ENCODE assay signal across 18 cellular contexts in genomic region chr1:236051107-236051885, GRCh38. TPM values are rescaled to one million over a fixed set of nuclear protein-coding genes. Genes with fewer than 3 reads are reported as not detected.
A peak's percentile ranks its signal among the peaks of the same experiment; 100 is the strongest.
DNase-seq lines count a peak whose midpoint lies in the region; ATAC-seq and TF ChIP-seq lines count a peak whose summit lies in the region.
"Had no signal": no experiment of that assay in that cellular context is flagged by ENCODE, and none has a peak within 500 bp of the region (broad histone marks: within the 10 kb centered on the region; RNA-seq: fewer than 3 reads in every experiment).

No MANE protein-coding gene starts in this region.

- H3K79me2 ChIP-seq in mammary epithelial cell (ENCODE audit: insufficient read depth, low read length), result no peaks in the 10 kb centered on the region
- H3K79me2 ChIP-seq in OCI-LY7 (ENCODE audit: insufficient read depth, low read depth, low read length), result no peaks in the 10 kb centered on the region

- H4K91ac ChIP-seq in mesenchymal stem cell (ENCODE audit: low read length), result no peak overlapping the region

- no peak overlapping the region for H3K4me3 ChIP-seq in mammary epithelial cell (replicated peaks in 1 of 3; ENCODE audit: insufficient read depth in 1 of 3, low read depth in 2 of 3, low read length in 3 of 3)
- no peak overlapping the region for H3K4me3 ChIP-seq in fibroblast of pulmonary artery (replicated peaks; ENCODE audit: low read depth, low read length)
- peak overlapping the region in 1 of 2 experiments; percentile 36 for H3K4me3 ChIP-seq in mesenchymal stem cell (ENCODE audit: insufficient read depth in 1 of 2, low read depth in 1 of 2, low read length in 2 of 2)
- no peak overlapping the region for H3K4me3 ChIP-seq in aorta (ENCODE audit: low read length in 2 of 2)
- H3K4me3 ChIP-seq in OCI-LY7 (ENCODE audit: low read depth, low read length, poor library complexity, severe bottlenecking), result no peak overlapping the region
- H3K4me3 ChIP-seq: A549 had no signal

- H2BK12ac ChIP-seq in mesenchymal stem cell (ENCODE audit: low read length in 2 of 2), result no peak overlapping the region

- in situ Hi-C loops in mammary epithelial cell (cut with MboI; ENCODE audit: low sequenced_read_pairs in 2 of 2), result no loop called here

- H3K9me3 Mint-ChIP-seq in MCF 10A (ENCODE audit: unreplicated experiment), result peaks cover 7% of the 10 kb centered on the region
- H3K9me3 Mint-ChIP-seq: activated CD4-positive, alpha-beta T cell treated with anti-CD3 and anti-CD28 coated beads, Interleukin-2, amount 10 ng/mL, durations not matched to agents 24 days and 14 days; activated T-helper 17 cell treated with anti-CD3 and anti-CD28 coated beads, Interleukin-2, amount 50 U/mL, for 72 hours; natural killer cell; type B pancreatic cell had no signal

- TF ChIP-seq CTCF in mammary epithelial cell (conservative IDR thresholded peaks at IDR 0.05 in 1 of 2, IDR thresholded peaks at IDR 0.05 in 1 of 2; ENCODE audit: extremely low read depth in 1 of 2, insufficient read depth in 1 of 2, low read depth in 1 of 2, low read length in 2 of 2), result no peak
- no peak for TF ChIP-seq CTCF in MCF 10A (IDR thresholded peaks at IDR 0.05; ENCODE audit: unreplicated experiment)
- TF ChIP-seq CTCF in fibroblast of pulmonary artery (IDR thresholded peaks at IDR 0.05; ENCODE audit: low read length, missing control alignments), result no peak
- TF ChIP-seq CTCF in OCI-LY7 (conservative IDR thresholded peaks at IDR 0.05; ENCODE audit: low read length), result no peak

- H3K36me3 Mint-ChIP-seq in MCF 10A (ENCODE audit: insufficient read depth, unreplicated experiment), result no peaks in the 10 kb centered on the region
- H3K36me3 Mint-ChIP-seq: natural killer cell had no signal

- H4K8ac ChIP-seq in mesenchymal stem cell (ENCODE audit: low read length), result no peak overlapping the region

- H3K9me3 ChIP-seq in mammary epithelial cell (replicated peaks; ENCODE audit: insufficient read depth, low read length) (no peaks in the 10 kb centered on the region), mesenchymal stem cell (ENCODE audit: control insufficient read depth, low read length) (no peaks in the 10 kb centered on the region), aorta (ENCODE audit: control insufficient read depth, low read length) (no peaks in the 10 kb centered on the region), OCI-LY7 (ENCODE audit: low read length) (no peaks in the 10 kb centered on the region)

- no peaks in the 10 kb centered on the region for H3K4me1 Mint-ChIP-seq in MCF 10A (ENCODE audit: insufficient read depth, unreplicated experiment)
- H3K4me1 Mint-ChIP-seq: activated CD4-positive, alpha-beta T cell treated with anti-CD3 and anti-CD28 coated beads, Interleukin-2, amount 10 ng/mL, durations not matched to agents 24 days and 14 days; activated T-helper 17 cell treated with anti-CD3 and anti-CD28 coated beads, Interleukin-2, amount 50 U/mL, for 72 hours; natural killer cell had no signal

- H3K27ac ChIP-seq in mammary epithelial cell (ENCODE audit: insufficient read depth, low read depth, low read length) (no peak overlapping the region), mesenchymal stem cell (ENCODE audit: low read length, poor library complexity, severe bottlenecking) (no peak overlapping the region), aorta (ENCODE audit: low read depth in 1 of 2, low read length in 2 of 2) (no peak overlapping the region), OCI-LY7 (ENCODE audit: low read depth, low read length, poor library complexity, severe bottlenecking) (no peak overlapping the region)
- H3K27ac ChIP-seq: A549 had no signal

- no peaks in the 10 kb centered on the region for H4K20me1 ChIP-seq in mammary epithelial cell (ENCODE audit: insufficient read depth, low read length)
- no peaks in the 10 kb centered on the region for H4K20me1 ChIP-seq in OCI-LY7 (ENCODE audit: insufficient read depth, low read length)

- no peak overlapping the region for H3K18ac ChIP-seq in mesenchymal stem cell (ENCODE audit: low read depth in 1 of 2, low read length in 2 of 2)

- H3K4me1 ChIP-seq in mammary epithelial cell (ENCODE audit: insufficient read depth, low read length) (no peaks in the 10 kb centered on the region), mesenchymal stem cell (ENCODE audit: control insufficient read depth, insufficient read depth, low read depth, low read length) (peaks cover 3% of the 10 kb centered on the region), aorta (ENCODE audit: control insufficient read depth in 1 of 2, insufficient read depth in 2 of 2, low read length in 2 of 2) (no peaks in the 10 kb centered on the region), OCI-LY7 (ENCODE audit: insufficient read depth, low read length, poor library complexity, severe bottlenecking) (no peaks in the 10 kb centered on the region)
- H3K4me1 ChIP-seq: A549 had no signal

- no peak overlapping the region for H3K4ac ChIP-seq in mesenchymal stem cell (ENCODE audit: low read depth in 1 of 2, low read length in 2 of 2)

- H3K4me3 Mint-ChIP-seq in MCF 10A (ENCODE audit: unreplicated experiment), result no peak overlapping the region
- H3K4me3 Mint-ChIP-seq: activated CD4-positive, alpha-beta T cell treated with anti-CD3 and anti-CD28 coated beads, Interleukin-2, amount 10 ng/mL, durations not matched to agents 24 days and 14 days; activated T-helper 17 cell treated with anti-CD3 and anti-CD28 coated beads, Interleukin-2, amount 50 U/mL, for 72 hours; natural killer cell; type B pancreatic cell had no signal

- 29% methylated on average over 9 of the region's 10 CpGs for WGBS in mammary epithelial cell (ENCODE audit: low coverage, missing lambda C conversion rate)
- WGBS in mesenchymal stem cell, result 25% methylated on average over 5 of the region's 10 CpGs
- WGBS in aorta, 2 donors, result 3 to 7% methylated on average over 10 of the region's 10 CpGs

- H3K27me3 ChIP-seq in mammary epithelial cell (ENCODE audit: insufficient read depth, low read length) (no peaks in the 10 kb centered on the region), mesenchymal stem cell (ENCODE audit: control insufficient read depth in 1 of 2, insufficient read depth in 1 of 2, low read length in 2 of 2) (no peaks in the 10 kb centered on the region), aorta (ENCODE audit: control insufficient read depth in 1 of 2, insufficient read depth in 2 of 2, low read length in 1 of 2) (no peaks in the 10 kb centered on the region)

- no peak overlapping the region for H3K23ac ChIP-seq in mesenchymal stem cell (ENCODE audit: low read length in 2 of 2)

- H3K14ac ChIP-seq in mesenchymal stem cell (ENCODE audit: low read length in 2 of 2), result no peak overlapping the region

- H3K79me1 ChIP-seq in mesenchymal stem cell (replicated peaks; ENCODE audit: low read length, poor library complexity, severe bottlenecking), result no peaks in the 10 kb centered on the region

- POLR2A ChIA-PET in MCF 10A (lab: Yijun Ruan, JAX), result interaction anchor here (0.6 to 1.3 kb wide), 3 partner anchors 9 to 34 kb away, joined by 3 read pairs; no protein-coding TSS in a partner anchor
- POLR2A ChIA-PET in OCI-LY7 (lab: Charles Lee), result interaction anchor here (0.6 kb wide), 1 partner anchor 1946 kb away, joined by 5 read pairs; no protein-coding TSS in a partner anchor

- CTCF ChIA-PET in mammary epithelial cell (lab: Charles Lee; ENCODE audit: low non-redundant PET), result no interaction called here
- CTCF ChIA-PET in MCF 10A (lab: Yijun Ruan, JAX), result interaction anchor here (0.6 to 2.9 kb wide), 2 partner anchors 15 to 179 kb away, joined by 3 to 12 read pairs; no protein-coding TSS in a partner anchor
- CTCF ChIA-PET in OCI-LY7 (lab: Charles Lee; ENCODE audit: unreplicated experiment), result no interaction called here

- no peaks in the 10 kb centered on the region for H3K9me2 ChIP-seq in OCI-LY7 (ENCODE audit: insufficient read depth, low read length)

- H3K27ac Mint-ChIP-seq in MCF 10A (ENCODE audit: low read depth, unreplicated experiment), result no peak overlapping the region
- H3K27ac Mint-ChIP-seq: activated CD4-positive, alpha-beta T cell treated with anti-CD3 and anti-CD28 coated beads, Interleukin-2, amount 10 ng/mL, durations not matched to agents 24 days and 14 days; activated T-helper 17 cell treated with anti-CD3 and anti-CD28 coated beads, Interleukin-2, amount 50 U/mL, for 72 hours; natural killer cell; type B pancreatic cell had no signal

- BruUV-seq in mammary epithelial cell (replicated peaks; lab: Mats Ljungman, UMichigan) (no TSS peak), MCF 10A (replicated peaks; lab: Mats Ljungman, UMichigan) (no TSS peak), OCI-LY7 (replicated peaks; lab: Mats Ljungman, UMichigan) (no TSS peak)

- H2AK5ac ChIP-seq in mesenchymal stem cell (ENCODE audit: low read length, severe bottlenecking), result no peak overlapping the region

- no peak overlapping the region for H2BK5ac ChIP-seq in mesenchymal stem cell (ENCODE audit: low read depth, low read length, poor library complexity, severe bottlenecking)

- dilution Hi-C loops in mammary epithelial cell (cut with HindIII; ENCODE audit: low sequenced_read_pairs), result no loop called here

- ATAC-seq in aorta (ENCODE audit: low FRiP score), result peak; percentile 36
- ATAC-seq: activated T-helper 17 cell treated with anti-CD3 and anti-CD28 coated beads, Interleukin-2, amount 50 U/mL, for 72 hours; esophagus mucosa; HCT116; natural killer cell had no signal

- H3K4me2 ChIP-seq in mammary epithelial cell (ENCODE audit: insufficient read depth, low read depth, low read length) (no peak overlapping the region), mesenchymal stem cell (ENCODE audit: low read length, poor library complexity, severe bottlenecking) (peak overlapping the region; percentile 38), OCI-LY7 (ENCODE audit: low read length) (no peak overlapping the region)
- H3K4me2 ChIP-seq: A549 had no signal

- H2AFZ ChIP-seq in mammary epithelial cell (ENCODE audit: low read depth, low read length) (peak overlapping the region; percentile 20), mesenchymal stem cell (ENCODE audit: low read depth, low read length) (no peak overlapping the region), OCI-LY7 (ENCODE audit: low read length) (no peak overlapping the region)

- DNase-seq in mammary epithelial cell (no peak), MCF 10A (ENCODE audit: unreplicated experiment) (no peak), fibroblast of pulmonary artery (ENCODE audit: low read depth) (peak; percentile 66), mesenchymal stem cell (peak; percentile 56), aorta (no peak), OCI-LY7 (ENCODE audit: low spot score) (no peak)
- no peak for DNase-seq in activated effector memory CD4-positive, alpha-beta T cell treated with anti-CD3 and anti-CD28 coated beads, Interleukin-2, amount 50 U/mL, for 16 hours
- DNase-seq in activated CD4-positive, CD25-positive, alpha-beta regulatory T cell (lab: John Stamatoyannopoulos, UW), result no peak
- DNase-seq: activated CD4-positive, alpha-beta T cell treated with anti-CD3 and anti-CD28 coated beads, Interleukin-2, amount 10 ng/mL, durations not matched to agents 24 days and 14 days; cerebellar nuclear complex; DMS79; natural killer cell; NCI-H2227 treated with DMSO at 0.1 percent for 48 hours had no signal

- no peak overlapping the region for H3K9ac ChIP-seq in mammary epithelial cell (ENCODE audit: insufficient read depth, low read length)
- H3K9ac ChIP-seq in mesenchymal stem cell (ENCODE audit: low read length), result peak overlapping the region; percentile 38

- H3K36me3 ChIP-seq in mammary epithelial cell (ENCODE audit: insufficient read depth, low read length), result no peaks in the 10 kb centered on the region
- H3K36me3 ChIP-seq in mesenchymal stem cell (ENCODE audit: control insufficient read depth in 1 of 2, insufficient read depth in 2 of 2, low read depth in 1 of 2, low read length in 2 of 2), result peaks cover 0 to 21% of the 10 kb centered on the region in 2 experiments
- peaks cover 0 to 3% of the 10 kb centered on the region in 2 donors for H3K36me3 ChIP-seq in aorta (ENCODE audit: control insufficient read depth in 1 of 2, insufficient read depth in 2 of 2, low read length in 1 of 2)
- no peaks in the 10 kb centered on the region for H3K36me3 ChIP-seq in OCI-LY7 (ENCODE audit: insufficient read depth, low read length)

- H2BK120ac ChIP-seq in mesenchymal stem cell (ENCODE audit: low read depth, low read length), result no peak overlapping the region

- intact Hi-C loops in mammary epithelial cell (cut with micrococcal nuclease), result no loop called here
- intact Hi-C loops in MCF 10A (cut with micrococcal nuclease), result no loop called here
- intact Hi-C loops in aorta (cut with DNase I), result loop anchor here in 1 of 2 donors (10.0 kb wide), 1 partner anchor 46 kb away; no protein-coding TSS in a partner anchor
- intact Hi-C loops in OCI-LY7 (cut with micrococcal nuclease; ENCODE audit: unreplicated experiment), result no loop called here

- H3K27me3 Mint-ChIP-seq in MCF 10A (ENCODE audit: insufficient read depth, unreplicated experiment), result no peaks in the 10 kb centered on the region

- H2BK15ac ChIP-seq in mesenchymal stem cell (ENCODE audit: low read depth, poor library complexity, severe bottlenecking), result no peak overlapping the region

RNA-seq across cellular contexts. Expression of gene NID1, which starts 13.6 kb away (rescaled TPM):
- total RNA-seq in mammary epithelial cell (10 to 100 TPM in 1 of 2 donors, 1 to 10 TPM in 1; 8.0 to 21.3 TPM), MCF 10A (2022) (0.10 and 0.16 TPM in 2 replicates), aorta (10 to 100 TPM; 63.3 to 69.5 TPM), OCI-LY7 (2022) (not detected in 2 replicates)
- polyA plus RNA-seq in mammary epithelial cell (3.7 TPM), aorta (10 to 100 TPM; 11.0 to 57.5 TPM)
- 13.8 TPM for polyA minus RNA-seq in mammary epithelial cell
- 276 TPM for polyA plus RNA-seq in mesenchymal stem cell (2013, experiment 1 of 2)
- 262 TPM for polyA plus RNA-seq in mesenchymal stem cell (2013, experiment 2 of 2)
- total RNA-seq in OCI-LY7 (2014; rRNA removed; shearing (Covaris generic)), result not detected in 2 replicates

Comparison
In these comparisons a context has a peak if more than half of its experiments do, and no peak if none do; other contexts are left out.
1. DNase-seq: peak in fibroblast of pulmonary artery (single experiment) and mesenchymal stem cell (single experiment); none in mammary epithelial cell (single experiment), MCF 10A (single experiment), aorta (0 of 2), activated effector memory CD4-positive, alpha-beta T cell treated with anti-CD3 and anti-CD28 coated beads, Interleukin-2, amount 50 U/mL, for 16 hours (single experiment), activated CD4-positive, CD25-positive, alpha-beta regulatory T cell (0 of 4) and OCI-LY7 (single experiment).